8 cellular contexts compared by ENCODE assay signal in genomic region chr13:94602467-94602866, GRCh38. TPM values are rescaled to one million over a fixed set of nuclear protein-coding genes. Genes with fewer than 3 reads are reported as not detected.
A peak's percentile ranks its signal among the peaks of the same experiment; 100 is the strongest.
DNase-seq lines count a peak whose midpoint lies in the region; ATAC-seq and TF ChIP-seq lines count a peak whose summit lies in the region.

No MANE protein-coding gene starts in this region.

- no peak overlapping the region for H3K27ac ChIP-seq in iPS DF 6.9 (ENCODE audit: low read length)

- H3K4me3 Mint-ChIP-seq in T-helper 17 cell = peak overlapping the region; percentile 87
- H3K4me3 Mint-ChIP-seq in stimulated activated memory B cell treated with anti-CD40 and anti-IgM and Interleukin-4, amounts not matched to agents 10 μg/mL and 1 μg/mL and 100 μg/mL, for 72 hours = peak overlapping the region; percentile 89

- ATAC-seq in T-helper 17 cell = no peak
- no peak for ATAC-seq in stimulated activated memory B cell treated with anti-CD40 and anti-IgM and Interleukin-4, amounts not matched to agents 10 μg/mL and 1 μg/mL and 100 μg/mL, for 72 hours
- ATAC-seq in HG02678 (IDR thresholded peaks at IDR 0.05; ENCODE audit: unreplicated experiment) = no peak

- POLR2A ChIA-PET in GM10248 (lab: Yijun Ruan, JAX) = interaction anchor here (2.0 kb wide), 1 partner anchor 15 kb away, joined by 4 read pairs; no protein-coding TSS in a partner anchor

- peak overlapping the region; percentile 58; the same call in 1 of the 2 replicates for H3K4me3 ChIP-seq in iPS DF 6.9 (ENCODE audit: low read length)

- CTCF ChIA-PET in GM10248 (lab: Yijun Ruan, JAX) = interaction anchor here (8.1 kb wide), 1 partner anchor 17 kb away, joined by 105 read pairs; no protein-coding TSS in a partner anchor

- no peak for TF ChIP-seq CTCF in GM10248 (IDR thresholded peaks at IDR 0.05; ENCODE audit: control extremely low read depth, extremely low read depth, low read depth, missing control alignments)

- H3K9me3 ChIP-seq in T-helper 17 cell (ENCODE audit: control insufficient read depth, low read length, poor library complexity, severe bottlenecking) (no peaks in the 10 kb centered on the region), iPS DF 6.9 (ENCODE audit: control insufficient read depth, insufficient read depth, low read length) (no peaks in the 10 kb centered on the region)

- peaks cover 6% of the 10 kb centered on the region; the same call in 1 of the 2 replicates for H3K27me3 ChIP-seq in iPS DF 6.9 (ENCODE audit: control insufficient read depth, insufficient read depth, low read length)

- H3K27ac Mint-ChIP-seq in T-helper 17 cell = peak overlapping the region; percentile 81
- H3K27ac Mint-ChIP-seq in stimulated activated memory B cell treated with anti-CD40 and anti-IgM and Interleukin-4, amounts not matched to agents 10 μg/mL and 1 μg/mL and 100 μg/mL, for 72 hours = peak overlapping the region; percentile 72

- DNase-seq in DMS 273 (lab: John Stamatoyannopoulos, UW; ENCODE audit: unreplicated experiment) (peak; percentile 17), DMS 273 treated with DMSO at 0.1 percent for 48 hours (lab: John Stamatoyannopoulos, UW) (no peak), T-helper 17 cell (no peak), iPS DF 6.9 (ENCODE audit: low read depth, low spot score) (no peak), GM10248 (ENCODE audit: extremely low spot score) (no peak), mucosa of gallbladder (ENCODE audit: low spot score) (no peak)

- H3K9me3 Mint-ChIP-seq in stimulated activated memory B cell treated with anti-CD40 and anti-IgM and Interleukin-4, amounts not matched to agents 10 μg/mL and 1 μg/mL and 100 μg/mL, for 72 hours = peaks cover 4% of the 10 kb centered on the region

- H3K36me3 ChIP-seq in iPS DF 6.9 (ENCODE audit: control insufficient read depth, insufficient read depth, low read length) = peaks cover 2% of the 10 kb centered on the region; the same call in 1 of the 2 replicates

- H3K4me1 ChIP-seq in iPS DF 6.9 (ENCODE audit: control insufficient read depth, insufficient read depth, low read length) = no peaks in the 10 kb centered on the region

- peaks cover 24% of the 10 kb centered on the region for H3K4me1 Mint-ChIP-seq in T-helper 17 cell
- H3K4me1 Mint-ChIP-seq in stimulated activated memory B cell treated with anti-CD40 and anti-IgM and Interleukin-4, amounts not matched to agents 10 μg/mL and 1 μg/mL and 100 μg/mL, for 72 hours = peaks cover 28% of the 10 kb centered on the region

- no peaks in the 10 kb centered on the region for H3K27me3 Mint-ChIP-seq in T-helper 17 cell
- no peaks in the 10 kb centered on the region for H3K27me3 Mint-ChIP-seq in stimulated activated memory B cell treated with anti-CD40 and anti-IgM and Interleukin-4, amounts not matched to agents 10 μg/mL and 1 μg/mL and 100 μg/mL, for 72 hours

- no CpG with 5 or more reads among the region's 1 CpG for WGBS in iPS DF 6.9 (ENCODE audit: insufficient coverage, insufficient read length)

- peaks cover 4% of the 10 kb centered on the region for H3K36me3 Mint-ChIP-seq in T-helper 17 cell (ENCODE audit: low read depth)
- peaks cover 10% of the 10 kb centered on the region for H3K36me3 Mint-ChIP-seq in stimulated activated memory B cell treated with anti-CD40 and anti-IgM and Interleukin-4, amounts not matched to agents 10 μg/mL and 1 μg/mL and 100 μg/mL, for 72 hours

RNA-seq across cellular contexts. Expression of gene GPR180, which starts 0.8 kb away (rescaled TPM):
- total RNA-seq in T-helper 17 cell = 1 to 10 TPM; 1.3 to 1.4 TPM
- 4.9 TPM for total RNA-seq in mucosa of gallbladder

RNA-seq across cellular contexts. Expression of gene TGDS, which starts 6.5 kb away (rescaled TPM):
- total RNA-seq in T-helper 17 cell (1 to 10 TPM; 5.5 to 5.9 TPM), mucosa of gallbladder (9.6 TPM)
